Comparison of ENCODE assay signal across 15 cellular contexts in the genomic region with DNA sequence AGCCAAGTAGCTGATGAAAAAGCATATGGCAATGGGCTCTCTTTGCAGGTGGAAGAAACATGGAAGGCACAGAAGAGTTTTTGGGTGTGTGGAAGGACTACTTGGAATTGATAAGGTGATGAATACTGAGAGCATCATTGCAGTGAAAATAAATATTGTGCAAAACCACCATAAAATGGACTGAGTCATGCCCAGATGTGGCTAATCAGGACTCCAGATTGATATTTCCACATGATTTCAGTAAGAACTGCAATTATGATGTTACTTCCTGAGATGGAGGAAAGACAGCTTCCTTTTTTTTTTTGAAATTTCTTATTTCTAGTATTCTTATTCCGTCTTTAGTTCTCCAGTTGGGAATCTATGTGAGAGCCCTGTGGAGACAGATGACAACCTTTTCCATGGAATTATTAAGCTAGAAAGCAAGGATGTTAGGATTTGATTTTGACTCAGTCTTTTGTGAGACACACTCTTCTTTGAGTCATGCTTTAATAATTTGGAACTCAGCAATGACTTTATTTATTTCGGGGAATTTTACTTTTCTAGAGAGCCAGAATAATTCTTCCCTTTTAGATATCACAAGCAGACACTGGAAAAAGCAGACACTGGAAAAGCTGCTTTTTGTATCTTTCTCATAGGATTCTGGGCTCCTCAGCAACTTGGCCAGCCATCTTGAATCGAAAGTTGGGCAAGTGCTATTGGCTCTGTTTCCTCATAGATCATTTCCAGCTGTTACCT.
DNase-seq lines count a peak whose midpoint lies in the region; ATAC-seq and TF ChIP-seq lines count a peak whose summit lies in the region.
"Had no signal": no experiment of that assay in that cellular context is flagged by ENCODE, and none has a peak within 500 bp of the region (broad histone marks: within the 10 kb centered on the region; RNA-seq: fewer than 3 reads in every experiment).

No MANE protein-coding gene starts in this region.

- no peak for ATAC-seq in left colon
- ATAC-seq: mucosa of descending colon had no signal

- no peak for TF ChIP-seq POLR2A in NB4 (IDR thresholded peaks at IDR 0.05; ENCODE audit: extremely low read depth, insufficient read length)

- CTCF ChIA-PET in BJ (lab: Yijun Ruan, JAX): interaction anchor here (0.9 to 1.5 kb wide), 2 partner anchors 20 to 96 kb away, joined by 3 to 4 read pairs; no protein-coding TSS in a partner anchor

- peak; percentile 68 for DNase-seq in BJ (ENCODE audit: low read depth)
- DNase-seq in NB4 (ENCODE audit: low read depth): peak; percentile 70
- DNase-seq in epithelial cell of prostate (ENCODE audit: low read depth, low spot score): no peak
- DNase-seq in non-pigmented ciliary epithelial cell (ENCODE audit: low read depth): peak; percentile 18
- no peak for DNase-seq in left colon
- no peak for DNase-seq in effector CD4-positive, alpha-beta T cell
- no peak for DNase-seq in NCI-H748 treated with DMSO at 0.1 percent for 48 hours (lab: John Stamatoyannopoulos, UW)
- DNase-seq in NCI-H187 treated with DMSO at 0.1 percent for 48 hours (lab: John Stamatoyannopoulos, UW): no peak
- DNase-seq: activated T-cell treated with anti-CD3 and anti-CD28 coated beads, Interleukin-2, amount 50 U/mL, for 48 hours; caudate nucleus; mucosa of descending colon; NCI-H1417 treated with DMSO at 0.1 percent for 48 hours; NK-92 treated with Interleukin-12 subunit alpha and Interleukin-12 subunit beta, amount 100 ng/mL, for 24 hours; stimulated activated CD4-positive, alpha-beta T cell treated with anti-CD3 and anti-CD28 coated beads, Interleukin-12 subunit alpha, Interleukin-12 subunit beta, amount 100 ng/mL, for 4 hours had no signal

- H3K27ac ChIP-seq in epithelial cell of prostate: peak overlapping the region; percentile 12
- H3K27ac ChIP-seq: VCaP had no signal

- POLR2A ChIA-PET in BJ (lab: Charles Lee): interaction anchor here (0.6 kb wide), 1 partner anchor 458 kb away, joined by 3 read pairs; no protein-coding TSS in a partner anchor

- no peak overlapping the region for H3K4me3 ChIP-seq in BJ (ENCODE audit: low read depth, low read length)
- H3K4me3 ChIP-seq in NB4 (ENCODE audit: low read depth, low read length): no peak overlapping the region
- H3K4me3 ChIP-seq: mucosa of descending colon had no signal

- TF ChIP-seq CTCF in BJ (IDR thresholded peaks at IDR 0.05; ENCODE audit: insufficient read depth, low read depth, low read length) (no peak), NB4 (IDR thresholded peaks at IDR 0.05; ENCODE audit: low read depth, low read length) (no peak)

- intact Hi-C loops in left colon (cut with DNase I, micrococcal nuclease): no loop called here

- H3K36me3 ChIP-seq in BJ (ENCODE audit: control insufficient read depth, insufficient read depth, low read length): no peaks in the 10 kb centered on the region

- H3K27me3 ChIP-seq in BJ (ENCODE audit: control insufficient read depth, insufficient read depth, low read length): no peaks in the 10 kb centered on the region

Comparison
In these comparisons a context has a peak if more than half of its experiments do, and no peak if none do; other contexts are left out.
1. DNase-seq: peak in BJ (single experiment), NB4 (single experiment) and non-pigmented ciliary epithelial cell (single experiment); none in epithelial cell of prostate (single experiment), left colon (0 of 2), effector CD4-positive, alpha-beta T cell (single experiment), NCI-H748 treated with DMSO at 0.1 percent for 48 hours (single experiment) and NCI-H187 treated with DMSO at 0.1 percent for 48 hours (single experiment).